ENCODE assay signal across 1 cellular context in genomic region chr20:62772618-62772993, GRCh38.
TF ChIP-seq lines count a peak whose summit lies in the region.

No MANE protein-coding gene starts in this region.

TF ChIP-seq in IMR-90, 13 proteins besides CTCF, POLR2A, EP300 and RAD21:
- TF ChIP-seq MAZ (IDR thresholded peaks at IDR 0.05; ENCODE audit: borderline replicate concordance, low read depth, low read length) (no peak), CHD1 (IDR thresholded peaks at IDR 0.05; ENCODE audit: low read depth, low read length) (no peak), NFE2L2 (IDR thresholded peaks at IDR 0.05; ENCODE audit: low read depth, low read length) (no peak)
- TF ChIP-seq, protein P1, sequence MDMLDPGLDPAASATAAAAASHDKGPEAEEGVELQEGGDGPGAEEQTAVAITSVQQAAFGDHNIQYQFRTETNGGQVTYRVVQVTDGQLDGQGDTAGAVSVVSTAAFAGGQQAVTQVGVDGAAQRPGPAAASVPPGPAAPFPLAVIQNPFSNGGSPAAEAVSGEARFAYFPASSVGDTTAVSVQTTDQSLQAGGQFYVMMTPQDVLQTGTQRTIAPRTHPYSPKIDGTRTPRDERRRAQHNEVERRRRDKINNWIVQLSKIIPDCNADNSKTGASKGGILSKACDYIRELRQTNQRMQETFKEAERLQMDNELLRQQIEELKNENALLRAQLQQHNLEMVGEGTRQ (IDR thresholded peaks at IDR 0.05; ENCODE audit: low read depth, low read length) = no peak
